In genomic region chr7:44211126-44211675, GRCh38 we compare ENCODE assay signal across 20 cellular contexts. TPM values are rescaled to one million over a fixed set of nuclear protein-coding genes. Genes with fewer than 3 reads are reported as not detected.
DNase-seq lines count a peak whose midpoint lies in the region; ATAC-seq, FAIRE-seq and TF ChIP-seq lines count a peak whose summit lies in the region.
"Had no signal": no experiment of that assay in that cellular context is flagged by ENCODE, and none has a peak within 500 bp of the region (broad histone marks: within the 10 kb centered on the region; RNA-seq: fewer than 3 reads in every experiment).

No MANE protein-coding gene starts in this region.

- H3K4me3 Mint-ChIP-seq in activated CD8-positive, alpha-beta T cell treated with anti-CD3 and anti-CD28 coated beads, Interleukin-2, amount 10 ng/mL, durations not matched to agents 7 days and 5 days = no peak overlapping the region
- H3K4me3 Mint-ChIP-seq in activated CD8-positive, alpha-beta T cell treated with anti-CD3 and anti-CD28 coated beads for 36 hours = no peak overlapping the region
- H3K4me3 Mint-ChIP-seq: CD8-positive, alpha-beta T cell; H9 had no signal

- H3K36me3 Mint-ChIP-seq in activated CD8-positive, alpha-beta T cell treated with anti-CD3 and anti-CD28 coated beads, Interleukin-2, amount 10 ng/mL, durations not matched to agents 7 days and 5 days (ENCODE audit: low read depth) = peaks cover 42% of the 10 kb centered on the region
- peaks cover 26% of the 10 kb centered on the region for H3K36me3 Mint-ChIP-seq in activated CD8-positive, alpha-beta T cell treated with anti-CD3 and anti-CD28 coated beads for 36 hours (ENCODE audit: low read depth)

- H3K27ac Mint-ChIP-seq in activated CD8-positive, alpha-beta T cell treated with anti-CD3 and anti-CD28 coated beads, Interleukin-2, amount 10 ng/mL, durations not matched to agents 7 days and 5 days = peak overlapping the region; percentile 10
- no peak overlapping the region for H3K27ac Mint-ChIP-seq in activated CD8-positive, alpha-beta T cell treated with anti-CD3 and anti-CD28 coated beads for 36 hours
- H3K27ac Mint-ChIP-seq: CD8-positive, alpha-beta T cell had no signal

- POLR2A ChIA-PET in activated CD8-positive, alpha-beta T cell treated with anti-CD3 and anti-CD28 coated beads, Interleukin-2, amount 10 ng/mL, durations not matched to agents 7 days and 5 days (lab: Charles Lee) = interaction anchor here (2.0 kb wide), 1 partner anchor 12 kb away, joined by 8 read pairs; no protein-coding TSS in a partner anchor
- POLR2A ChIA-PET in activated CD8-positive, alpha-beta T cell treated with anti-CD3 and anti-CD28 coated beads for 36 hours (lab: Charles Lee) = interaction anchor here (1.9 kb wide), 1 partner anchor 10 kb away, joined by 8 read pairs; the partner anchor contains the start of gene YKT6

- CTCF ChIA-PET in activated CD8-positive, alpha-beta T cell treated with anti-CD3 and anti-CD28 coated beads, Interleukin-2, amount 10 ng/mL, durations not matched to agents 7 days and 5 days (lab: Charles Lee) = no interaction called here
- CTCF ChIA-PET in activated CD8-positive, alpha-beta T cell treated with anti-CD3 and anti-CD28 coated beads for 36 hours (lab: Charles Lee) = interaction anchor here (1.1 kb wide), 1 partner anchor 10 kb away, joined by 3 read pairs; the partner anchor contains the start of gene YKT6

- H3K27ac ChIP-seq in RWPE2 (ENCODE audit: poor library complexity, severe bottlenecking) = no peak overlapping the region
- H3K27ac ChIP-seq in cingulate gyrus (ENCODE audit: low read depth, low read length) = peak overlapping the region; percentile 43
- no peak overlapping the region for H3K27ac ChIP-seq in small intestine (ENCODE audit: low read depth in 1 of 2, low read length in 1 of 2)
- H3K27ac ChIP-seq: BLaER1, PC-9 had no signal

- no peaks in the 10 kb centered on the region for H3K27me3 ChIP-seq in RWPE2 (ENCODE audit: insufficient read depth, poor library complexity, severe bottlenecking)
- H3K27me3 ChIP-seq in small intestine (ENCODE audit: control insufficient read depth in 2 of 2, insufficient read depth in 2 of 2, low read length in 2 of 2) = no peaks in the 10 kb centered on the region
- H3K27me3 ChIP-seq: BLaER1 had no signal

- DNase-seq in activated CD8-positive, alpha-beta T cell treated with anti-CD3 and anti-CD28 coated beads, Interleukin-2, amount 10 ng/mL, durations not matched to agents 7 days and 5 days = no peak
- DNase-seq in activated CD8-positive, alpha-beta T cell treated with anti-CD3 and anti-CD28 coated beads for 36 hours = no peak
- peak; percentile 45 for DNase-seq in RWPE2 (ENCODE audit: low spot score)
- DNase-seq in sciatic nerve (ENCODE audit: low spot score) = peak; percentile 41
- DNase-seq in small intestine = no peak
- DNase-seq in erythroblast (lab: John Stamatoyannopoulos, UW) = no peak
- no peak for DNase-seq in NCI-H146 treated with DMSO at 0.1 percent for 48 hours (lab: John Stamatoyannopoulos, UW; ENCODE audit: unreplicated experiment)
- DNase-seq: 8988T; CD8-positive, alpha-beta T cell; DMS79; H9; MV-4-11; NCI-H1417; NCI-H1930; NCI-H510A; PC-9 had no signal

- H3K4me1 Mint-ChIP-seq in activated CD8-positive, alpha-beta T cell treated with anti-CD3 and anti-CD28 coated beads, Interleukin-2, amount 10 ng/mL, durations not matched to agents 7 days and 5 days (ENCODE audit: low read depth) = peaks cover 14% of the 10 kb centered on the region
- H3K4me1 Mint-ChIP-seq in activated CD8-positive, alpha-beta T cell treated with anti-CD3 and anti-CD28 coated beads for 36 hours (ENCODE audit: low read depth) = no peaks in the 10 kb centered on the region

- H3K9me3 ChIP-seq in RWPE2 (ENCODE audit: severe bottlenecking) (no peaks in the 10 kb centered on the region), small intestine (ENCODE audit: control insufficient read depth, low read depth) (no peaks in the 10 kb centered on the region)
- H3K9me3 ChIP-seq: BLaER1 had no signal

- intact Hi-C loops in activated CD8-positive, alpha-beta T cell treated with anti-CD3 and anti-CD28 coated beads for 36 hours (cut with micrococcal nuclease) = no loop called here
- intact Hi-C loops in sciatic nerve (cut with DNase I) = no loop called here

- no peak for TF ChIP-seq CTCF in activated CD8-positive, alpha-beta T cell treated with anti-CD3 and anti-CD28 coated beads for 36 hours (IDR thresholded peaks at IDR 0.05)
- TF ChIP-seq CTCF in RWPE2 (IDR thresholded peaks at IDR 0.05; ENCODE audit: poor library complexity, severe bottlenecking) = no peak

- TF ChIP-seq POLR2A in erythroblast (IDR thresholded peaks at IDR 0.05; ENCODE audit: low read length) = no peak

- H3K4me1 ChIP-seq in RWPE2 (ENCODE audit: insufficient read depth, poor library complexity, severe bottlenecking) = no peaks in the 10 kb centered on the region
- no peaks in the 10 kb centered on the region for H3K4me1 ChIP-seq in small intestine (ENCODE audit: control insufficient read depth in 2 of 2, insufficient read depth in 1 of 2, low read depth in 1 of 2, low read length in 1 of 2)
- H3K4me1 ChIP-seq: BLaER1 had no signal

- FAIRE-seq in small intestine (lab: Jason Lieb, UNC) = no peak
- FAIRE-seq: D721Med had no signal

- H3K36me3 ChIP-seq in RWPE2 (ENCODE audit: low read depth) = peaks cover 59% of the 10 kb centered on the region
- H3K36me3 ChIP-seq in small intestine (ENCODE audit: control insufficient read depth in 2 of 2, insufficient read depth in 2 of 2, low read length in 2 of 2) = peaks cover 20 to 39% of the 10 kb centered on the region in 2 donors

- no peaks in the 10 kb centered on the region for H3K9me3 Mint-ChIP-seq in activated CD8-positive, alpha-beta T cell treated with anti-CD3 and anti-CD28 coated beads, Interleukin-2, amount 10 ng/mL, durations not matched to agents 7 days and 5 days (ENCODE audit: insufficient read depth)
- H3K9me3 Mint-ChIP-seq in activated CD8-positive, alpha-beta T cell treated with anti-CD3 and anti-CD28 coated beads for 36 hours = no peaks in the 10 kb centered on the region
- H3K9me3 Mint-ChIP-seq: CD8-positive, alpha-beta T cell; H9 had no signal

- H3K4me3 ChIP-seq in RWPE2 (ENCODE audit: severe bottlenecking) = no peak overlapping the region
- H3K4me3 ChIP-seq in small intestine (ENCODE audit: low read depth in 1 of 2, low read length in 2 of 2) = no peak overlapping the region
- H3K4me3 ChIP-seq: BLaER1, PC-9 had no signal

- no peak for ATAC-seq in activated CD8-positive, alpha-beta T cell treated with anti-CD3 and anti-CD28 coated beads, Interleukin-2, amount 10 ng/mL, durations not matched to agents 7 days and 5 days
- no peak for ATAC-seq in activated CD8-positive, alpha-beta T cell treated with anti-CD3 and anti-CD28 coated beads for 36 hours
- no peak for ATAC-seq in RWPE2 (ENCODE audit: low read depth)
- no peak for ATAC-seq in sciatic nerve
- ATAC-seq: CD8-positive, alpha-beta T cell had no signal

- 93 to 95% (median 93%) methylated on average over 10 of the region's 10 CpGs for WGBS in small intestine, 3 donors

- H3K27me3 Mint-ChIP-seq in activated CD8-positive, alpha-beta T cell treated with anti-CD3 and anti-CD28 coated beads, Interleukin-2, amount 10 ng/mL, durations not matched to agents 7 days and 5 days (ENCODE audit: low read depth) = no peaks in the 10 kb centered on the region
- H3K27me3 Mint-ChIP-seq in activated CD8-positive, alpha-beta T cell treated with anti-CD3 and anti-CD28 coated beads for 36 hours = no peaks in the 10 kb centered on the region

RNA-seq across cellular contexts. Expression of gene YKT6, which starts 10.4 kb away (rescaled TPM):
- 10 to 100 TPM; 64.5 to 70.2 TPM for total RNA-seq in activated CD8-positive, alpha-beta T cell treated with anti-CD3 and anti-CD28 coated beads, Interleukin-2, amount 10 ng/mL, durations not matched to agents 7 days and 5 days
- 10 to 100 TPM; 49.3 to 50.9 TPM for total RNA-seq in activated CD8-positive, alpha-beta T cell treated with anti-CD3 and anti-CD28 coated beads for 36 hours
- total RNA-seq in sciatic nerve = 51.2 TPM
- polyA plus RNA-seq in small intestine = 10 to 100 TPM; 60.4 to 73.7 (median 68.1) TPM

RNA-seq across cellular contexts. Expression of gene GCK, which starts 22.0 kb away (rescaled TPM):
- not detected for total RNA-seq in activated CD8-positive, alpha-beta T cell treated with anti-CD3 and anti-CD28 coated beads, Interleukin-2, amount 10 ng/mL, durations not matched to agents 7 days and 5 days
- 1 to 10 TPM; 2.1 to 2.6 TPM for total RNA-seq in activated CD8-positive, alpha-beta T cell treated with anti-CD3 and anti-CD28 coated beads for 36 hours
- 1.9 TPM for total RNA-seq in sciatic nerve
- polyA plus RNA-seq in small intestine = under 1 TPM in 1 of 3 donors, not detected in 2; 0.85 TPM
- total RNA-seq: HT-29, PC-9 had no signal

Comparison
In these comparisons a context has a peak if more than half of its experiments do, and no peak if none do; other contexts are left out.
1. DNase-seq: peak in RWPE2 (single experiment) and sciatic nerve (single experiment); none in activated CD8-positive, alpha-beta T cell treated with anti-CD3 and anti-CD28 coated beads, Interleukin-2, amount 10 ng/mL, durations not matched to agents 7 days and 5 days (single experiment), activated CD8-positive, alpha-beta T cell treated with anti-CD3 and anti-CD28 coated beads for 36 hours (single experiment), small intestine (single experiment), erythroblast (0 of 2) and NCI-H146 treated with DMSO at 0.1 percent for 48 hours (single experiment).